In the genomic region with DNA sequence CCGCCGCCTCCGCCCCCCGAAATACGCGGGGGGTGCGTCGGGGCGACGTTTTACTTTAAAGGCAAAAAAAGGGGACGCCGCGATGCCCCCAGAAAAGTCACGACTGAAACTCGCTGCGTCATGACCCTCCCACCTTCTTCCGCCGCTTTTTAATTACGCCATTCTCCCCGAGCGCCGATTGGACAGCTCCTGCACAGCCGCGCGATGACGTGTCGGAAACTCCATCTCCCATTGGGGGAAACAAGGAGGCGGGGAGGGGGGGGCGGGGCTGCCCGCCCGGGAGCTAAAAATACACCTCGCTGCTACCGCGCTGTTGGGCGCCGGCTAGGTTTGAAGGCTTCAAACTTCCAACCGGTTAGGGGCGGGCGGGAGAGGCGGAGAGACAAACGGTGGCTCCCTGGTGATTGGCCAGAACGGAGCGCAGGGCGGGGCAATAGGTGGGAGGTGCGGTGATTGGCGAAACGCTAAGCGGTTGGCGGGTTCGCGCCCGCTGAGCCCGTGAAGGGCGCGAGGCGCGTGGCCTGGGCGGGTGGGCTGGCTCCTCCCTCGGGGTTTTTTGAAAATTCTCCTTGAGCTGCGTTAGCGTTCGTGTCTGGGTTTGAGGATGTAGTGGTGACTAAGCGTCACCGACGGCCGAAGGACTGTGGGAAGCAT, we compare ENCODE assay signal across 8 cellular contexts. TPM values are rescaled to one million over a fixed set of nuclear protein-coding genes. Genes with fewer than 3 reads are reported as not detected.
DNase-seq lines count a peak whose midpoint lies in the region; ATAC-seq, FAIRE-seq and TF ChIP-seq lines count a peak whose summit lies in the region.

A gene with protein sequence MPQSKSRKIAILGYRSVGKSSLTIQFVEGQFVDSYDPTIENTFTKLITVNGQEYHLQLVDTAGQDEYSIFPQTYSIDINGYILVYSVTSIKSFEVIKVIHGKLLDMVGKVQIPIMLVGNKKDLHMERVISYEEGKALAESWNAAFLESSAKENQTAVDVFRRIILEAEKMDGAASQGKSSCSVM (minus strand): TSS at position 131 of the 654 bp plus-strand sequence. CDS start 384 bp downstream, outside the sequence.

- intact Hi-C loops in HepG2 (cut with micrococcal nuclease; ENCODE audit: unreplicated experiment) = no loop called here

- POLR2A ChIA-PET in HepG2 (lab: Yijun Ruan, JAX) = interaction anchor here (0.9 to 2.2 kb wide), 6 partner anchors 12 to 457 kb away, joined by 3 to 9 read pairs (median 6); no protein-coding TSS in a partner anchor

- CTCF ChIA-PET in HepG2 (lab: Yijun Ruan, JAX; ENCODE audit: low intra/inter-chr PET ratio, low total read pairs) = no interaction called here

- no peaks in the 10 kb centered on the region for H3K27me3 ChIP-seq in BLaER1 treated with 17β-estradiol and CSF1 and Interleukin-3, amounts not matched to agents 10 nM and 100 nM
- peaks cover 0 to 3% of the 10 kb centered on the region in 2 experiments; a peak in 1 of 5 replicates for H3K27me3 ChIP-seq in HepG2 (ENCODE audit: control insufficient read depth in 1 of 2, insufficient read depth in 2 of 2, low read length in 2 of 2)

- no TSS peak for BruUV-seq in HepG2 (replicated peaks; lab: Mats Ljungman, UMichigan)

- H3K79me2 ChIP-seq in HepG2 (ENCODE audit: insufficient read depth, low read length) = peaks cover 41% of the 10 kb centered on the region

- H2AFZ ChIP-seq in HepG2 (ENCODE audit: low read length) = no peak within 1 kb of the TSS

- H3K36me3 ChIP-seq in BLaER1 treated with 17β-estradiol and CSF1 and Interleukin-3, amounts not matched to agents 10 nM and 100 nM = peaks cover 0 to 26% (median 21%) of the 10 kb centered on the region in 11 experiments; a peak in 19 of 22 replicates
- no peaks in the 10 kb centered on the region for H3K36me3 ChIP-seq in HepG2 (replicated peaks in 1 of 2; ENCODE audit: control insufficient read depth in 1 of 2, insufficient read depth in 2 of 2, low read length in 2 of 2)

- H3K9ac ChIP-seq in BLaER1 treated with 17β-estradiol and CSF1 and Interleukin-3, amounts not matched to agents 10 nM and 100 nM = peak within 1 kb of the TSS; percentile 96 to 100 (median 99)
- peak within 1 kb of the TSS; percentile 92 for H3K9ac ChIP-seq in HepG2 (ENCODE audit: insufficient read depth, low read depth, low read length)

- peaks cover 13 to 35% (median 26%) of the 10 kb centered on the region in 10 experiments for H3K4me1 ChIP-seq in BLaER1 treated with 17β-estradiol and CSF1 and Interleukin-3, amounts not matched to agents 10 nM and 100 nM
- H3K4me1 ChIP-seq in HepG2 (ENCODE audit: insufficient read depth, low read length) = peaks cover 50% of the 10 kb centered on the region

- TF ChIP-seq POLR2A in HepG2 (IDR thresholded peaks at IDR 0.05; ENCODE audit: insufficient read depth in 1 of 2, low read depth in 2 of 2, low read length in 2 of 2) = 0 out of 4 replicates have a peak, but pooled peaks of 1 of the 2 experiments have one; percentile 35

- H4K20me1 ChIP-seq in BLaER1 treated with 17β-estradiol and CSF1 and Interleukin-3, amounts not matched to agents 10 nM and 100 nM = peaks cover 37 to 43% (median 40%) of the 10 kb centered on the region in 11 experiments
- peaks cover 39% of the 10 kb centered on the region for H4K20me1 ChIP-seq in HepG2 (ENCODE audit: insufficient read depth, low read length)

- in situ Hi-C loops in HepG2 (cut with HindIII; ENCODE audit: extremely low pct_ligation_motif_present, low pct_unique_long_range_greater_than_20kb) = no loop called here

- TF ChIP-seq CTCF in HepG2 (CRISPR knock-in tag; IDR thresholded peaks at IDR 0.05) = no peak

- TF ChIP-seq RAD21 in HepG2 (CRISPR knock-in tag; IDR thresholded peaks at IDR 0.05) = no peak

- WGBS in HepG2 (ENCODE audit: low lambda C conversion rate) = 48% methylated on average over 21 of the region's 66 CpGs

- TF ChIP-seq EP300 in HepG2 (IDR thresholded peaks at IDR 0.05; ENCODE audit: low read depth in 2 of 2, low read length in 2 of 2) (no peak), HepG2 (CRISPR knock-in tag; IDR thresholded peaks at IDR 0.05; ENCODE audit: borderline replicate concordance) (no peak)

- peak within 1 kb of the TSS; percentile 82 to 98 (median 93) for H3K4me3 ChIP-seq in BLaER1 treated with 17β-estradiol and CSF1 and Interleukin-3, amounts not matched to agents 10 nM and 100 nM
- peak within 1 kb of the TSS; percentile 64 to 89 (median 75) for H3K4me3 ChIP-seq in HepG2 (replicated peaks in 1 of 3; ENCODE audit: insufficient read depth in 1 of 3, low read depth in 2 of 3, low read length in 3 of 3)

- peaks cover 0 to 39% (median 28%) of the 10 kb centered on the region in 11 experiments; a peak in 19 of 22 replicates for H3K9me3 ChIP-seq in BLaER1 treated with 17β-estradiol and CSF1 and Interleukin-3, amounts not matched to agents 10 nM and 100 nM (replicated peaks in 1 of 11)
- H3K9me3 ChIP-seq in HepG2 (ENCODE audit: low read length) = no peaks in the 10 kb centered on the region

- DNase-seq in NCI-H748 treated with DMSO at 0.1 percent for 48 hours (lab: John Stamatoyannopoulos, UW) = peak; percentile 97
- peak; percentile 97 to 99 for DNase-seq in activated CD4-positive, alpha-beta T cell treated with anti-CD3 and anti-CD28 coated beads, Interleukin-2, amount 50 U/mL, for 4 hours
- peak; percentile 100 for DNase-seq in dermis blood vessel endothelial cell
- peak; percentile 94 for DNase-seq in HepG2 (ENCODE audit: low spot score)
- DNase-seq in stimulated activated CD4-positive, alpha-beta T cell treated with anti-CD3 and anti-CD28 coated beads, Interleukin-4, amount 100 ng/mL, for 1 hour = peak; percentile 98

- ATAC-seq in GM19372 (IDR thresholded peaks at IDR 0.05; ENCODE audit: low read depth, unreplicated experiment) (peak; percentile 70), HG03558 (IDR thresholded peaks at IDR 0.05; ENCODE audit: extremely low read depth, unreplicated experiment) (peak; percentile 44), HepG2 (peak; percentile 88)

- peak within 1 kb of the TSS; percentile 78 to 99 (median 92) for H3K4me2 ChIP-seq in BLaER1 treated with 17β-estradiol and CSF1 and Interleukin-3, amounts not matched to agents 10 nM and 100 nM
- H3K4me2 ChIP-seq in HepG2 (ENCODE audit: low read depth, low read length) = peak within 1 kb of the TSS; percentile 94

- H3K27ac ChIP-seq in BLaER1 treated with 17β-estradiol and CSF1 and Interleukin-3, amounts not matched to agents 10 nM and 100 nM = peak within 1 kb of the TSS; percentile 96 to 100 (median 98)
- peak within 1 kb of the TSS; percentile 80 for H3K27ac ChIP-seq in HepG2 (ENCODE audit: extremely low read length, insufficient read depth, low read length)

- FAIRE-seq in HepG2 (lab: Jason Lieb, UNC) = peak; percentile 8

TF ChIP-seq in HepG2, 621 proteins besides CTCF, POLR2A, EP300 and RAD21 (continues in another document):
- no peak for TF ChIP-seq ZNF34 (CRISPR knock-in tag; IDR thresholded peaks at IDR 0.05; ENCODE audit: borderline replicate concordance)
- TF ChIP-seq ZNF343 (CRISPR knock-in tag; IDR thresholded peaks at IDR 0.05) = no peak
- no peak for TF ChIP-seq ZNF350 (CRISPR knock-in tag; IDR thresholded peaks at IDR 0.05; ENCODE audit: borderline replicate concordance, low read depth)
- TF ChIP-seq NBN (conservative IDR thresholded peaks at IDR 0.05) = no peak
- no peak for TF ChIP-seq TARDBP (CRISPR knock-in tag; IDR thresholded peaks at IDR 0.05)
- no peak for TF ChIP-seq ZC3H4 (CRISPR knock-in tag; IDR thresholded peaks at IDR 0.05; ENCODE audit: borderline replicate concordance)
- no peak for TF ChIP-seq ZNF12 (CRISPR knock-in tag; IDR thresholded peaks at IDR 0.05)
- TF ChIP-seq, protein P1, sequence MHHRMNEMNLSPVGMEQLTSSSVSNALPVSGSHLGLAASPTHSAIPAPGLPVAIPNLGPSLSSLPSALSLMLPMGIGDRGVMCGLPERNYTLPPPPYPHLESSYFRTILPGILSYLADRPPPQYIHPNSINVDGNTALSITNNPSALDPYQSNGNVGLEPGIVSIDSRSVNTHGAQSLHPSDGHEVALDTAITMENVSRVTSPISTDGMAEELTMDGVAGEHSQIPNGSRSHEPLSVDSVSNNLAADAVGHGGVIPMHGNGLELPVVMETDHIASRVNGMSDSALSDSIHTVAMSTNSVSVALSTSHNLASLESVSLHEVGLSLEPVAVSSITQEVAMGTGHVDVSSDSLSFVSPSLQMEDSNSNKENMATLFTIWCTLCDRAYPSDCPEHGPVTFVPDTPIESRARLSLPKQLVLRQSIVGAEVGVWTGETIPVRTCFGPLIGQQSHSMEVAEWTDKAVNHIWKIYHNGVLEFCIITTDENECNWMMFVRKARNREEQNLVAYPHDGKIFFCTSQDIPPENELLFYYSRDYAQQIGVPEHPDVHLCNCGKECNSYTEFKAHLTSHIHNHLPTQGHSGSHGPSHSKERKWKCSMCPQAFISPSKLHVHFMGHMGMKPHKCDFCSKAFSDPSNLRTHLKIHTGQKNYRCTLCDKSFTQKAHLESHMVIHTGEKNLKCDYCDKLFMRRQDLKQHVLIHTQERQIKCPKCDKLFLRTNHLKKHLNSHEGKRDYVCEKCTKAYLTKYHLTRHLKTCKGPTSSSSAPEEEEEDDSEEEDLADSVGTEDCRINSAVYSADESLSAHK (CRISPR knock-in tag; IDR thresholded peaks at IDR 0.05; ENCODE audit: borderline replicate concordance) = no peak

RNA-seq across cellular contexts. Expression of the gene that starts here (rescaled TPM):
- total RNA-seq in dermis blood vessel endothelial cell = 71.0 and 73.0 TPM in 2 replicates
- total RNA-seq in HepG2 (2016; rRNA removed; fragmentation: Illumina TruSeq; extraction: Trizol) = 77.6 and 90.9 TPM in 2 replicates
- total RNA-seq in HepG2 (2016; cell fraction: cytosol; rRNA removed; fragmentation: Illumina TruSeq; extraction: Trizol; ENCODE audit: low read depth) = 70.9 and 80.9 TPM in 2 replicates
- 75.1 and 83.8 TPM in 2 replicates for total RNA-seq in HepG2 (2016; cell fraction: insoluble cytoplasmic fraction; rRNA removed; fragmentation: Illumina TruSeq; extraction: Trizol)
- 105 and 115 TPM in 2 replicates for total RNA-seq in HepG2 (2016; cell fraction: membrane; rRNA removed; fragmentation: Illumina TruSeq; extraction: Trizol)
- 29.7 and 32.4 TPM in 2 replicates for total RNA-seq in HepG2 (2016; cell fraction: nucleus; rRNA removed; fragmentation: Illumina TruSeq; extraction: Trizol)
- polyA plus RNA-seq in HepG2 (2011; rRNA removed) = 37.2 and 55.0 TPM in 2 replicates
- polyA plus RNA-seq in HepG2 (2011; cell fraction: cytosol; rRNA removed) = 20.7 and 28.6 TPM in 2 replicates
- polyA plus RNA-seq in HepG2 (2011; cell fraction: nucleus; rRNA removed) = 7.2 and 8.6 TPM in 2 replicates
- 61.6 and 83.9 TPM in 2 replicates for polyA plus RNA-seq in HepG2 (2012)
- polyA plus RNA-seq in HepG2 (2016; cell fraction: cytosol; fragmentation: Illumina TruSeq; extraction: Trizol; ENCODE audit: low read depth) = 82.9 and 126 TPM in 2 replicates
- polyA plus RNA-seq in HepG2 (2016; cell fraction: insoluble cytoplasmic fraction; fragmentation: Illumina TruSeq; extraction: Trizol; ENCODE audit: low read depth) = 120 and 127 TPM in 2 replicates
- polyA plus RNA-seq in HepG2 (2016; cell fraction: membrane; fragmentation: Illumina TruSeq; extraction: Trizol; ENCODE audit: low read depth) = 109 and 144 TPM in 2 replicates
- 75.2 and 77.3 TPM in 2 replicates for polyA plus RNA-seq in HepG2 (2016; cell fraction: nucleus; fragmentation: Illumina TruSeq; extraction: Trizol; ENCODE audit: insufficient read depth, low read depth)
- polyA minus RNA-seq in HepG2 (2011; rRNA and poly(A)+ RNA removed; ENCODE audit: low replicate concordance) = 5.0 and 15.8 TPM in 2 replicates
- polyA minus RNA-seq in HepG2 (2011; cell fraction: cytosol; rRNA and poly(A)+ RNA removed) = 22.2 and 27.0 TPM in 2 replicates
- 18.4 and 21.8 TPM in 2 replicates for polyA minus RNA-seq in HepG2 (2011; cell fraction: nucleus; rRNA and poly(A)+ RNA removed)

Comparison
In these comparisons a context has a peak if more than half of its experiments do, and no peak if none do; other contexts are left out.
1. Peak in every context shown above with its lines: DNase-seq, ATAC-seq, H3K4me3 ChIP-seq and H3K27ac ChIP-seq.